ENCODE assay signal across 15 cellular contexts in the genomic region with DNA sequence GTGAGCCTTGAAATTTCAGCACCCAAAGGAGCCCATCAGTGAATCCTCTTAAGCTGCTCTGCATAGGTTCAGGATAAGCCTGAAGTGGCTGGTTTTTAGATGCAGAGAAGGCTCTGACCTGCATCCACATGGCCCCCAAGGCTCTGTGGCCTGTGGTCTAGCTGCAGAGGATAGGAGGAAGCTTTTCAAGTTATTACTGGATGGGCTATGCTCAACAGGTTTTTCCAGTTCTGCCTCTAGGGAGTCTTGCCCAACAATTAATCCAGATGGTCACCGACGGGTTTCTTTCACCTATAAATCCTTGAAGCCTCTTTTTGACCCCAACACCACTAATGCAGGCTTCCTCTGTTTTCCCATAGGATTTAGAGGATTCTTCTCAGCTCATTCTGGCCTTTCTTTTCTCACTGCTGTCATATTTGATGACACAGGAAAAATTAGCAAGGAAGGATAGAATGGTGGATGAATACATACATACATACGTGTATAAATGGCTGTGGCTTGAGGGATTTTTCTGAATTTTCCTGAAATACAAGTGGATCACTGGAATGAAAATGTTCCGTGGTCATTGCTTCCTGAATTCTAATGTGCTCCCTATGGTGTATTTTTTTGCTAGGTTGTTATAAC. TPM values are rescaled to one million over a fixed set of nuclear protein-coding genes. Genes with fewer than 3 reads are reported as not detected.
DNase-seq lines count a peak whose midpoint lies in the region; ATAC-seq, FAIRE-seq and TF ChIP-seq lines count a peak whose summit lies in the region.
"Had no signal": no experiment of that assay in that cellular context is flagged by ENCODE, and none has a peak within 500 bp of the region (broad histone marks: within the 10 kb centered on the region; RNA-seq: fewer than 3 reads in every experiment).

No MANE protein-coding gene starts in this region.

- no peaks in the 10 kb centered on the region for H3K9me3 ChIP-seq in H1 (ENCODE audit: insufficient read depth in 2 of 2, low read depth in 1 of 2, low read length in 1 of 2)
- no peaks in the 10 kb centered on the region for H3K9me3 ChIP-seq in small intestine (ENCODE audit: control insufficient read depth, low read depth)
- H3K9me3 ChIP-seq: adrenal gland had no signal

- POLR2A ChIA-PET in H1 (lab: Charles Lee; ENCODE audit: partially characterized antibody): interaction anchor here (1.9 kb wide), 1 partner anchor 52 kb away, joined by 4 read pairs; the partner anchor contains the start of gene BCL2L11

- H3K4ac ChIP-seq in H1 (replicated peaks; ENCODE audit: insufficient read length, low read depth, low read length): no peak overlapping the region

- H3K18ac ChIP-seq in H1 (ENCODE audit: extremely low read depth, low read length): no peak overlapping the region

- no peak overlapping the region for H3K56ac ChIP-seq in H1 (replicated peaks; ENCODE audit: insufficient read length, low read depth, low read length)

- H2BK15ac ChIP-seq in H1 (ENCODE audit: low read length): no peak overlapping the region

- no peak overlapping the region for H2BK12ac ChIP-seq in H1 (ENCODE audit: low read depth, low read length)

- H3K4me3 ChIP-seq in H1 (ENCODE audit: extremely low read depth in 1 of 4, insufficient read depth in 2 of 4, low read depth in 3 of 4, low read length in 4 of 4): no peak overlapping the region
- no peak overlapping the region for H3K4me3 ChIP-seq in small intestine (ENCODE audit: low read depth in 1 of 2, low read length in 2 of 2)
- H3K4me3 ChIP-seq: adrenal gland had no signal

- H3K79me1 ChIP-seq in H1 (ENCODE audit: low read depth, low read length): no peaks in the 10 kb centered on the region

- H3K27me3 ChIP-seq in H1 (replicated peaks in 1 of 4; ENCODE audit: control insufficient read depth in 3 of 4, extremely low read depth in 1 of 4, insufficient read depth in 3 of 4, low read length in 3 of 4) (no peaks in the 10 kb centered on the region), small intestine (ENCODE audit: control insufficient read depth in 2 of 2, insufficient read depth in 2 of 2, low read length in 2 of 2) (no peaks in the 10 kb centered on the region)
- H3K27me3 ChIP-seq: adrenal gland had no signal

- H3K9ac ChIP-seq in H1 (replicated peaks in 1 of 4; ENCODE audit: extremely low read depth in 1 of 4, low read depth in 3 of 4, low read length in 3 of 4): no peak overlapping the region

- peak overlapping the region; percentile 9; the same call in 1 of the 2 replicates for H4K8ac ChIP-seq in H1 (ENCODE audit: extremely low read depth, insufficient read depth, low read length)

- no peak for ATAC-seq in HG02642 (IDR thresholded peaks at IDR 0.05; ENCODE audit: poor library complexity, unreplicated experiment)

- no peak overlapping the region for H4K5ac ChIP-seq in H1 (ENCODE audit: insufficient read length, low read depth, low read length)

- no peaks in the 10 kb centered on the region for H3K79me2 ChIP-seq in H1 (ENCODE audit: control insufficient read depth in 1 of 2, insufficient read depth in 2 of 2, low read length in 2 of 2)

- H2BK20ac ChIP-seq in H1 (ENCODE audit: low read length): no peak overlapping the region

- TF ChIP-seq POLR2A in H1 (IDR thresholded peaks at IDR 0.05; ENCODE audit: control extremely low read depth in 1 of 2, low read depth in 2 of 2, low read length in 2 of 2): no peak

- no peak overlapping the region for H3K23ac ChIP-seq in H1 (ENCODE audit: insufficient read length)

- no peak for TF ChIP-seq EP300 in H1 (IDR thresholded peaks at IDR 0.05; ENCODE audit: borderline replicate concordance in 1 of 2, low read depth in 2 of 2, low read length in 2 of 2)

- no peaks in the 10 kb centered on the region for H4K20me1 ChIP-seq in H1 (replicated peaks in 1 of 2; ENCODE audit: control insufficient read depth in 1 of 2, insufficient read depth in 2 of 2, low read length in 2 of 2)

- H3K27ac ChIP-seq in H1 (ENCODE audit: low read depth, low read length) (no peak overlapping the region), small intestine (ENCODE audit: low read depth in 1 of 2, low read length in 1 of 2) (no peak overlapping the region)
- H3K27ac ChIP-seq: 22Rv1, adrenal gland had no signal

- H3K4me2 ChIP-seq in H1 (ENCODE audit: insufficient read depth in 1 of 2, low read depth in 2 of 2, low read length in 2 of 2): peak overlapping the region in 1 of 2 experiments; percentile 19; a peak in 2 of 4 replicates

- no peaks in the 10 kb centered on the region for H3K23me2 ChIP-seq in H1 (ENCODE audit: low read depth, low read length)

- H2AK5ac ChIP-seq in H1 (ENCODE audit: low read depth, low read length): no peak overlapping the region

- TF ChIP-seq CTCF in H1 (IDR thresholded peaks at IDR 0.05; ENCODE audit: control extremely low read depth in 1 of 3, insufficient read depth in 1 of 3, low read depth in 1 of 3, low read length in 3 of 3): no peak

- H3K14ac ChIP-seq in H1 (ENCODE audit: insufficient read length): no peak overlapping the region

- no peak overlapping the region for H2BK120ac ChIP-seq in H1 (replicated peaks; ENCODE audit: low read depth, low read length)

- no peak overlapping the region for H2AFZ ChIP-seq in H1 (ENCODE audit: low read length)

- FAIRE-seq in H1 (lab: Jason Lieb, UNC) (peak; percentile 52), small intestine (lab: Jason Lieb, UNC) (no peak)
- FAIRE-seq: GM12892 had no signal

- DNase-seq in NCI-H1105 (lab: John Stamatoyannopoulos, UW) (peak; percentile 10), NCI-H1105 treated with DMSO at 0.1 percent for 48 hours (lab: John Stamatoyannopoulos, UW) (no peak), NCI-H2196 (lab: John Stamatoyannopoulos, UW; ENCODE audit: unreplicated experiment) (peak; percentile 70), H1 (ENCODE audit: low read depth in 1 of 2, low spot score in 2 of 2) (no peak), small intestine (peak; percentile 48), A172 (ENCODE audit: low spot score) (no peak), HK-2 (ENCODE audit: unreplicated experiment) (no peak)
- DNase-seq: adrenal gland, dermis blood vessel endothelial cell, HCEC 1CT, NCI-H2171, nephron progenitor cell had no signal

- no peak overlapping the region for H4K91ac ChIP-seq in H1 (replicated peaks; ENCODE audit: insufficient read length, low read length)

- no peak overlapping the region for H2BK5ac ChIP-seq in H1 (ENCODE audit: low read depth, low read length)

- H3K36me3 ChIP-seq in H1 (ENCODE audit: control insufficient read depth in 2 of 4, insufficient read depth in 4 of 4, low read length in 3 of 4) (no peaks in the 10 kb centered on the region), small intestine (ENCODE audit: control insufficient read depth in 2 of 2, insufficient read depth in 2 of 2, low read length in 2 of 2) (no peaks in the 10 kb centered on the region)
- H3K36me3 ChIP-seq: adrenal gland had no signal

- CTCF ChIA-PET in H1 (lab: Charles Lee; ENCODE audit: partially characterized antibody): interaction anchor here (1.0 to 2.8 kb wide), 10 partner anchors 10 to 259 kb away, joined by 3 to 9 read pairs (median 5); no protein-coding TSS in a partner anchor

- H3K4me1 ChIP-seq in H1 (replicated peaks in 1 of 4; ENCODE audit: control insufficient read depth in 3 of 4, insufficient read depth in 4 of 4, low read length in 3 of 4) (peaks cover 0 to 5% (median 2%) of the 10 kb centered on the region in 4 experiments; a peak in 3 of 7 replicates), small intestine (ENCODE audit: control insufficient read depth in 2 of 2, insufficient read depth in 1 of 2, low read depth in 1 of 2, low read length in 1 of 2) (no peaks in the 10 kb centered on the region)

- no peak for TF ChIP-seq RAD21 in H1 (IDR thresholded peaks at IDR 0.05 in 1 of 2, conservative IDR thresholded peaks at IDR 0.05 in 1 of 2; ENCODE audit: low read depth in 2 of 2, low read length in 2 of 2)

- 67% methylated on average over 4 of the region's 4 CpGs; no CpG with 5 or more reads in 1 of the 2 experiments for WGBS in H1 (ENCODE audit: extremely low coverage in 1 of 2, insufficient coverage in 1 of 2, insufficient read length in 1 of 2, insufficient replicate concordance in 2 of 2, low coverage in 1 of 2, low lambda C conversion rate in 2 of 2, missing lambda C conversion rate in 1 of 2), 2 experiments
- WGBS in small intestine, 3 donors: 47 to 63% (median 60%) methylated on average over 4 of the region's 4 CpGs

TF ChIP-seq in H1, 55 proteins besides CTCF, POLR2A, EP300 and RAD21:
- TF ChIP-seq CEBPB (IDR thresholded peaks at IDR 0.05; ENCODE audit: low read depth, low read length): peak; percentile 84
- TF ChIP-seq TAF7 (optimal IDR thresholded peaks at IDR 0.05; ENCODE audit: borderline replicate concordance, low read depth, low read length): no peak
- TF ChIP-seq TCF12 (IDR thresholded peaks at IDR 0.05; ENCODE audit: low read depth, low read length): peak; percentile 81; the same call in 1 of the 2 replicates
- peak; percentile 79 for TF ChIP-seq SP1 (IDR thresholded peaks at IDR 0.05; ENCODE audit: low read depth, low read length)
- 0 out of 2 replicates have a peak, but pooled peaks have one; percentile 35 for TF ChIP-seq RBBP5 (IDR thresholded peaks at IDR 0.05; ENCODE audit: borderline replicate concordance, low read depth, low read length)

RNA-seq across cellular contexts. Expression of gene BCL2L11, which starts 52.2 kb away (rescaled TPM):
- 17.9 and 22.9 TPM in 2 replicates for total RNA-seq in H1 (2021; fragmentation: NEBNext Ultra II Directional; extraction: Animal tissue kit (Norgen Biotek cat#: 25700))
- 7.5 and 8.8 TPM in 2 replicates for polyA plus RNA-seq in H1 (2011; rRNA removed)
- polyA plus RNA-seq in H1 (2011; cell fraction: cytosol; rRNA removed): 6.2 TPM
- 15.6 TPM for polyA plus RNA-seq in H1 (2011; cell fraction: nucleus; rRNA removed)
- 9.7 to 11.6 TPM (median 10.4 TPM) in 4 replicates for polyA plus RNA-seq in H1 (2012, experiment 1 of 2)
- 3.2 TPM for polyA plus RNA-seq in H1 (2012, experiment 2 of 2)
- polyA plus RNA-seq in H1 (2013, experiment 1 of 2): 7.2 TPM
- polyA plus RNA-seq in H1 (2013, experiment 2 of 2): 9.4 TPM
- 10.5 and 11.0 TPM in 2 replicates for polyA minus RNA-seq in H1 (2011; rRNA and poly(A)+ RNA removed)
- 8.6 TPM for polyA minus RNA-seq in H1 (2011; cell fraction: cytosol; rRNA and poly(A)+ RNA removed)
- 38.6 TPM for polyA minus RNA-seq in H1 (2011; cell fraction: nucleus; rRNA and poly(A)+ RNA removed)
- 10 to 100 TPM in 2 of 3 donors, 1 to 10 TPM in 1; 8.5 to 10.8 (median 10.3) TPM for polyA plus RNA-seq in small intestine
- 4.5 and 9.3 TPM in 2 replicates for total RNA-seq in A172 (2014; rRNA removed; shearing (Covaris generic))

Comparison
In these comparisons a context has a peak if more than half of its experiments do, and no peak if none do; other contexts are left out.
1. DNase-seq: peak in NCI-H1105 (single experiment), NCI-H2196 (single experiment) and small intestine (single experiment); none in NCI-H1105 treated with DMSO at 0.1 percent for 48 hours (single experiment), H1 (0 of 2), A172 (single experiment) and HK-2 (single experiment).